ENCODE assay signal across 16 cellular contexts in genomic region chr19:45512881-45513483, GRCh38. TPM values are rescaled to one million over a fixed set of nuclear protein-coding genes. Genes with fewer than 3 reads are reported as not detected.
DNase-seq lines count a peak whose midpoint lies in the region; ATAC-seq, FAIRE-seq and TF ChIP-seq lines count a peak whose summit lies in the region.
"Had no signal": no experiment of that assay in that cellular context is flagged by ENCODE, and none has a peak within 500 bp of the region (broad histone marks: within the 10 kb centered on the region; RNA-seq: fewer than 3 reads in every experiment).

No MANE protein-coding gene starts in this region.

- POLR2A ChIA-PET in CD4-positive, alpha-beta T cell (lab: Charles Lee), result no interaction called here
- POLR2A ChIA-PET in HEK293 (lab: Yijun Ruan, JAX), result interaction anchor here (1.1 kb wide), 1 partner anchor 71 kb away, joined by 3 read pairs; no protein-coding TSS in a partner anchor

- H3K36me3 ChIP-seq in HEK293 (ENCODE audit: control insufficient read depth in 2 of 2, insufficient read depth in 1 of 2, low read length in 2 of 2) (peaks cover 0 to 7% of the 10 kb centered on the region in 2 experiments; a peak in 2 of 3 replicates), astrocyte (ENCODE audit: insufficient read depth, low read length) (peaks cover 22% of the 10 kb centered on the region)

- no peak for TF ChIP-seq CTCF in CD4-positive, alpha-beta T cell (IDR thresholded peaks at IDR 0.05)
- TF ChIP-seq CTCF in HEK293 (tag by site-specific recombination; IDR thresholded peaks at IDR 0.05), result no peak
- TF ChIP-seq CTCF in astrocyte (IDR thresholded peaks at IDR 0.05; ENCODE audit: insufficient read depth, low read depth, low read length), result no peak
- no peak for TF ChIP-seq CTCF in nephron progenitor cell (IDR thresholded peaks at IDR 0.05)

- H3K9ac ChIP-seq in astrocyte (ENCODE audit: low read length), result no peak overlapping the region

- peaks cover 30% of the 10 kb centered on the region for H3K36me3 Mint-ChIP-seq in CD4-positive, alpha-beta T cell (ENCODE audit: low read depth)
- peaks cover 18% of the 10 kb centered on the region for H3K36me3 Mint-ChIP-seq in astrocyte (ENCODE audit: low read depth, unreplicated experiment)
- peaks cover 11% of the 10 kb centered on the region for H3K36me3 Mint-ChIP-seq in nephron progenitor cell (ENCODE audit: low read depth)

- ATAC-seq in CD4-positive, alpha-beta T cell (ENCODE audit: poor library complexity), result no peak
- no peak for ATAC-seq in GM19035 (IDR thresholded peaks at IDR 0.05; ENCODE audit: unreplicated experiment)

- peak overlapping the region; percentile 30 for H3K4me3 Mint-ChIP-seq in CD4-positive, alpha-beta T cell
- H3K4me3 Mint-ChIP-seq in astrocyte (ENCODE audit: unreplicated experiment) (peak overlapping the region; percentile 64), nephron progenitor cell (no peak overlapping the region)

- H4K20me1 ChIP-seq in astrocyte (ENCODE audit: insufficient read depth, low read length), result peaks cover 86% of the 10 kb centered on the region

- no peak overlapping the region for H3K4me2 ChIP-seq in astrocyte (ENCODE audit: low read length)

- H3K79me2 ChIP-seq in astrocyte (ENCODE audit: insufficient read depth, low read length), result peaks cover 98% of the 10 kb centered on the region

- CTCF ChIA-PET in CD4-positive, alpha-beta T cell (lab: Charles Lee), result interaction anchor here (1.4 kb wide), 1 partner anchor 45 kb away, joined by 6 read pairs; no protein-coding TSS in a partner anchor
- CTCF ChIA-PET in HEK293 (lab: Yijun Ruan, JAX), result interaction anchor here (0.6 to 4.5 kb wide), 4 partner anchors 16 to 93 kb away, joined by 3 to 17 read pairs (median 4); partner anchors contain the start of gene RTN2

- peak overlapping the region; percentile 75 for H3K27ac Mint-ChIP-seq in CD4-positive, alpha-beta T cell
- H3K27ac Mint-ChIP-seq in astrocyte (ENCODE audit: unreplicated experiment), result peak overlapping the region; percentile 53
- peak overlapping the region; percentile 51 for H3K27ac Mint-ChIP-seq in nephron progenitor cell

- no peaks in the 10 kb centered on the region for H3K27me3 ChIP-seq in CD4-positive, alpha-beta T cell (ENCODE audit: control insufficient read depth, insufficient read depth, low read length)
- H3K27me3 ChIP-seq in astrocyte (ENCODE audit: insufficient read depth, low read length), result no peaks in the 10 kb centered on the region
- H3K27me3 ChIP-seq: MG63 had no signal

- H3K4me3 ChIP-seq in HEK293 (ENCODE audit: low read depth, low read length) (no peak overlapping the region), astrocyte (ENCODE audit: insufficient read depth, low read depth, low read length) (no peak overlapping the region)
- H3K4me3 ChIP-seq: HAP-1, MG63 had no signal

- no peak for DNase-seq in CD4-positive, alpha-beta T cell
- DNase-seq in astrocyte (ENCODE audit: low read depth) (no peak), nephron progenitor cell (no peak), NCI-H146 (lab: John Stamatoyannopoulos, UW) (no peak), NCI-H1092 (lab: John Stamatoyannopoulos, UW) (no peak)
- DNase-seq: activated T-cell treated with anti-CD3 and anti-CD28 coated beads, Interleukin-2, amount 50 U/mL, for 1 hour; COR-L47; effector CD4-positive, alpha-beta T cell; MG63; midbrain; NCI-H2081 treated with DMSO at 0.1 percent for 48 hours; SIG-M5 had no signal

- peaks cover 9% of the 10 kb centered on the region for H3K4me1 ChIP-seq in HEK293 (ENCODE audit: control insufficient read depth, insufficient read depth, low read length)
- H3K4me1 ChIP-seq in astrocyte (ENCODE audit: insufficient read depth, low read length), result peaks cover 21% of the 10 kb centered on the region

- H3K9me3 ChIP-seq in CD4-positive, alpha-beta T cell (ENCODE audit: control insufficient read depth, low read length), result no peaks in the 10 kb centered on the region
- no peaks in the 10 kb centered on the region for H3K9me3 ChIP-seq in HEK293 (ENCODE audit: control insufficient read depth, insufficient read depth, low read depth, low read length)
- H3K9me3 ChIP-seq in astrocyte (ENCODE audit: insufficient read depth, low read depth, low read length), result no peaks in the 10 kb centered on the region
- H3K9me3 ChIP-seq: HAP-1, MG63 had no signal

- peaks cover 59% of the 10 kb centered on the region for H3K4me1 Mint-ChIP-seq in CD4-positive, alpha-beta T cell (ENCODE audit: low read depth)
- H3K4me1 Mint-ChIP-seq in astrocyte (ENCODE audit: low read depth, unreplicated experiment) (peaks cover 21% of the 10 kb centered on the region), nephron progenitor cell (peaks cover 30% of the 10 kb centered on the region)

- FAIRE-seq in astrocyte (lab: Jason Lieb, UNC), result no peak
- FAIRE-seq: frontal cortex had no signal

- no peaks in the 10 kb centered on the region for H3K27me3 Mint-ChIP-seq in CD4-positive, alpha-beta T cell
- no peaks in the 10 kb centered on the region for H3K27me3 Mint-ChIP-seq in astrocyte (ENCODE audit: low read depth, unreplicated experiment)
- H3K27me3 Mint-ChIP-seq in nephron progenitor cell (ENCODE audit: low read depth, poor library complexity), result no peaks in the 10 kb centered on the region

- no peak overlapping the region for H3K27ac ChIP-seq in CD4-positive, alpha-beta T cell (ENCODE audit: low read depth, low read length)
- H3K27ac ChIP-seq in HEK293 (ENCODE audit: extremely low read depth, low read depth, low read length) (no peak overlapping the region), astrocyte (ENCODE audit: low read depth, low read length) (no peak overlapping the region)

- no peaks in the 10 kb centered on the region for H3K9me3 Mint-ChIP-seq in CD4-positive, alpha-beta T cell
- H3K9me3 Mint-ChIP-seq in astrocyte (ENCODE audit: unreplicated experiment) (no peaks in the 10 kb centered on the region), nephron progenitor cell (no peaks in the 10 kb centered on the region)

- intact Hi-C loops in CD4-positive, alpha-beta T cell (cut with DNase I, micrococcal nuclease), result no loop called here

- no peak overlapping the region for H2AFZ ChIP-seq in astrocyte (ENCODE audit: low read depth, low read length)

TF ChIP-seq in HEK293, 187 proteins besides CTCF, POLR2A, EP300 and RAD21:
- TF ChIP-seq ZNF18 (tag by site-specific recombination; IDR thresholded peaks at IDR 0.05), result no peak
- TF ChIP-seq ZNF121 (tag by site-specific recombination; IDR thresholded peaks at IDR 0.05), result 0 out of 2 replicates have a peak, but pooled peaks have one; percentile 30
- no peak for TF ChIP-seq ZNF214 (tag by site-specific recombination; IDR thresholded peaks at IDR 0.05; ENCODE audit: borderline replicate concordance)
- TF ChIP-seq ZNF239 (tag by site-specific recombination; IDR thresholded peaks at IDR 0.05), result peak; percentile 95
- no peak for TF ChIP-seq ZNF549 (tag by site-specific recombination; IDR thresholded peaks at IDR 0.05)

RNA-seq across cellular contexts. Expression of gene VASP, which starts 5.7 kb away (rescaled TPM):
- total RNA-seq in CD4-positive, alpha-beta T cell, result 10 to 100 TPM; 49.9 to 55.5 TPM
- total RNA-seq in astrocyte, result 205 and 222 TPM in 2 replicates

RNA-seq across cellular contexts. Expression of gene PPM1N, which starts 14.7 kb away (rescaled TPM):
- total RNA-seq in CD4-positive, alpha-beta T cell, result 1 to 10 TPM; 3.3 to 3.5 TPM
- 0.67 and 1.3 TPM in 2 replicates for total RNA-seq in astrocyte

RNA-seq across cellular contexts. Expression of gene RTN2, which starts 16.1 kb away (rescaled TPM):
- under 1 TPM; 0.60 to 0.70 TPM for total RNA-seq in CD4-positive, alpha-beta T cell
- total RNA-seq in astrocyte, result 29.1 and 35.3 TPM in 2 replicates

RNA-seq across cellular contexts. Expression of gene FOSB, which starts 45.2 kb away (rescaled TPM):
- total RNA-seq in CD4-positive, alpha-beta T cell, result 100 to 1,000 TPM; 422 to 424 TPM
- 8.2 and 13.3 TPM in 2 replicates for total RNA-seq in astrocyte

Comparison
In these comparisons a context has a peak if more than half of its experiments do, and no peak if none do; other contexts are left out.
1. RNA of gene RTN2, which starts 16.1 kb away (total RNA-seq): 29.1 to 35.3 TPM in astrocyte; 0.60 to 0.70 TPM in CD4-positive, alpha-beta T cell; every median in the first group is over 10 times any median in the second.
2. Peak in every context shown above with its lines, with median percentiles within 50 percentile points of each other: H3K27ac Mint-ChIP-seq.